Comparison of ENCODE assay signal across 17 cellular contexts in genomic region chr17:57487552-57487951, GRCh38.
DNase-seq lines count a peak whose midpoint lies in the region; ATAC-seq, FAIRE-seq and TF ChIP-seq lines count a peak whose summit lies in the region.
"Had no signal": no experiment of that assay in that cellular context is flagged by ENCODE, and none has a peak within 500 bp of the region (broad histone marks: within the 10 kb centered on the region; RNA-seq: fewer than 3 reads in every experiment).

No MANE protein-coding gene starts in this region.

- peaks cover under 1% of the 10 kb centered on the region in 2 donors for H3K36me3 Mint-ChIP-seq in activated naive CD4-positive, alpha-beta T cell treated with anti-CD3 and anti-CD28 coated beads, Interleukin-2, amount 50 U/mL, for 72 hours
- no peaks in the 10 kb centered on the region for H3K36me3 Mint-ChIP-seq in activated naive CD4-positive, alpha-beta T cell treated with anti-CD3 and anti-CD28 coated beads for 36 hours (ENCODE audit: low read depth)
- H3K36me3 Mint-ChIP-seq in T-helper 17 cell (ENCODE audit: low read depth), result no peaks in the 10 kb centered on the region
- no peaks in the 10 kb centered on the region for H3K36me3 Mint-ChIP-seq in endodermal cell (ENCODE audit: low read depth)

- no peak for DNase-seq in activated naive CD4-positive, alpha-beta T cell treated with anti-CD3 and anti-CD28 coated beads, Interleukin-2, amount 50 U/mL, for 72 hours (ENCODE audit: low spot score in 2 of 2)
- no peak for DNase-seq in activated naive CD4-positive, alpha-beta T cell treated with anti-CD3 and anti-CD28 coated beads for 36 hours
- DNase-seq in T-helper 17 cell, result no peak
- DNase-seq in right atrium auricular region (ENCODE audit: low spot score), result no peak
- no peak for DNase-seq in urothelium cell line (ENCODE audit: low spot score)
- DNase-seq in endodermal cell, result no peak
- no peak for DNase-seq in NCI-H1930 (lab: John Stamatoyannopoulos, UW)
- DNase-seq: activated effector memory CD4-positive, alpha-beta T cell treated with Interleukin-2 at 50 U/mL for 16 hours; NCI-H1436; NCI-H446 treated with DMSO at 0.1 percent for 48 hours had no signal

- H3K27ac ChIP-seq in right atrium auricular region (peak overlapping the region; percentile 28), endodermal cell (ENCODE audit: low read depth, low read length) (no peak overlapping the region)
- H3K27ac ChIP-seq: parathyroid adenoma, upper lobe of left lung had no signal

- 90 to 96% methylated on average over 3 to 5 of the region's 5 CpGs for WGBS in endodermal cell (ENCODE audit: insufficient coverage in 1 of 2, insufficient read length in 1 of 2), 2 experiments

- no peaks in the 10 kb centered on the region for H3K9me3 Mint-ChIP-seq in activated naive CD4-positive, alpha-beta T cell treated with anti-CD3 and anti-CD28 coated beads, Interleukin-2, amount 50 U/mL, for 72 hours
- H3K9me3 Mint-ChIP-seq in activated naive CD4-positive, alpha-beta T cell treated with anti-CD3 and anti-CD28 coated beads for 36 hours, result no peaks in the 10 kb centered on the region
- no peaks in the 10 kb centered on the region for H3K9me3 Mint-ChIP-seq in endodermal cell

- ATAC-seq in activated naive CD4-positive, alpha-beta T cell treated with anti-CD3 and anti-CD28 coated beads, Interleukin-2, amount 50 U/mL, for 72 hours, result peak in 1 of 2 donors; percentile 17
- ATAC-seq in T-helper 17 cell (no peak), GM21576 (IDR thresholded peaks at IDR 0.05; ENCODE audit: unreplicated experiment) (no peak)
- ATAC-seq: SK-N-SH treated with all-trans-retinoic acid at 6 μM for 48 hours had no signal

- no peak overlapping the region for H3K4me3 Mint-ChIP-seq in activated naive CD4-positive, alpha-beta T cell treated with anti-CD3 and anti-CD28 coated beads for 36 hours
- H3K4me3 Mint-ChIP-seq in T-helper 17 cell, result peak overlapping the region; percentile 52
- H3K4me3 Mint-ChIP-seq in endodermal cell, result no peak overlapping the region

- H3K4me3 ChIP-seq in right atrium auricular region, result no peak overlapping the region
- H3K4me3 ChIP-seq in endodermal cell (ENCODE audit: low read length), result no peak overlapping the region
- H3K4me3 ChIP-seq: smooth muscle cell, upper lobe of left lung had no signal

- H3K27me3 ChIP-seq in right atrium auricular region (no peaks in the 10 kb centered on the region), endodermal cell (ENCODE audit: control insufficient read depth, insufficient read depth, low read length, poor library complexity, severe bottlenecking) (no peaks in the 10 kb centered on the region)
- H3K27me3 ChIP-seq: upper lobe of left lung had no signal

- no peaks in the 10 kb centered on the region for H3K9me3 ChIP-seq in T-helper 17 cell (ENCODE audit: control insufficient read depth, low read length, poor library complexity, severe bottlenecking)
- no peaks in the 10 kb centered on the region for H3K9me3 ChIP-seq in right atrium auricular region
- no peaks in the 10 kb centered on the region for H3K9me3 ChIP-seq in endodermal cell (ENCODE audit: control insufficient read depth, low read length)
- H3K9me3 ChIP-seq: upper lobe of left lung had no signal

- TF ChIP-seq CTCF in right atrium auricular region (IDR thresholded peaks at IDR 0.05) (no peak), endodermal cell (conservative IDR thresholded peaks at IDR 0.05) (no peak)

- H3K4me1 ChIP-seq in right atrium auricular region (peaks cover 0 to 68% of the 10 kb centered on the region in 2 donors), endodermal cell (ENCODE audit: control insufficient read depth, insufficient read depth, low read length) (no peaks in the 10 kb centered on the region)

- H3K27ac Mint-ChIP-seq in activated naive CD4-positive, alpha-beta T cell treated with anti-CD3 and anti-CD28 coated beads, Interleukin-2, amount 50 U/mL, for 72 hours, result peak overlapping the region; percentile 11 to 30
- H3K27ac Mint-ChIP-seq in activated naive CD4-positive, alpha-beta T cell treated with anti-CD3 and anti-CD28 coated beads for 36 hours, result no peak overlapping the region
- peak overlapping the region; percentile 43 for H3K27ac Mint-ChIP-seq in T-helper 17 cell
- H3K27ac Mint-ChIP-seq in endodermal cell, result no peak overlapping the region

- intact Hi-C loops in activated naive CD4-positive, alpha-beta T cell treated with anti-CD3 and anti-CD28 coated beads for 36 hours (cut with micrococcal nuclease), result no loop called here

- no peaks in the 10 kb centered on the region for H3K36me3 ChIP-seq in right atrium auricular region
- no peaks in the 10 kb centered on the region for H3K36me3 ChIP-seq in endodermal cell (ENCODE audit: control insufficient read depth, insufficient read depth, low read length)
- H3K36me3 ChIP-seq: upper lobe of left lung had no signal

- no peaks in the 10 kb centered on the region for H3K27me3 Mint-ChIP-seq in activated naive CD4-positive, alpha-beta T cell treated with anti-CD3 and anti-CD28 coated beads for 36 hours (ENCODE audit: low read depth)
- no peaks in the 10 kb centered on the region for H3K27me3 Mint-ChIP-seq in T-helper 17 cell
- H3K27me3 Mint-ChIP-seq in endodermal cell (ENCODE audit: insufficient read depth), result no peaks in the 10 kb centered on the region

- H3K9ac ChIP-seq in endodermal cell (ENCODE audit: extremely low read depth, low read length, poor library complexity, severe bottlenecking), result no peak overlapping the region
- H3K9ac ChIP-seq: parathyroid adenoma had no signal

- CTCF ChIA-PET in activated naive CD4-positive, alpha-beta T cell treated with anti-CD3 and anti-CD28 coated beads for 36 hours (lab: Charles Lee), result interaction anchor here (1.1 to 2.1 kb wide), 3 partner anchors 16 to 359 kb away, joined by 3 to 5 read pairs (median 3); no protein-coding TSS in a partner anchor

- peaks cover 52% of the 10 kb centered on the region for H3K4me1 Mint-ChIP-seq in activated naive CD4-positive, alpha-beta T cell treated with anti-CD3 and anti-CD28 coated beads for 36 hours (ENCODE audit: low read depth)
- H3K4me1 Mint-ChIP-seq in T-helper 17 cell, result peaks cover 43% of the 10 kb centered on the region
- peaks cover 6% of the 10 kb centered on the region for H3K4me1 Mint-ChIP-seq in endodermal cell

- FAIRE-seq in urothelium cell line (lab: Jason Lieb, UNC), result peak; percentile 61
- FAIRE-seq: astrocyte, islet of Langerhans had no signal

Comparison
In these comparisons a context has a peak if more than half of its experiments do, and no peak if none do; other contexts are left out.
1. H3K27ac Mint-ChIP-seq: peak in activated naive CD4-positive, alpha-beta T cell treated with anti-CD3 and anti-CD28 coated beads, Interleukin-2, amount 50 U/mL, for 72 hours (2 of 2) and T-helper 17 cell (single experiment); none in activated naive CD4-positive, alpha-beta T cell treated with anti-CD3 and anti-CD28 coated beads for 36 hours (single experiment) and endodermal cell (single experiment).